16 cellular contexts compared by ENCODE assay signal in the genomic region with DNA sequence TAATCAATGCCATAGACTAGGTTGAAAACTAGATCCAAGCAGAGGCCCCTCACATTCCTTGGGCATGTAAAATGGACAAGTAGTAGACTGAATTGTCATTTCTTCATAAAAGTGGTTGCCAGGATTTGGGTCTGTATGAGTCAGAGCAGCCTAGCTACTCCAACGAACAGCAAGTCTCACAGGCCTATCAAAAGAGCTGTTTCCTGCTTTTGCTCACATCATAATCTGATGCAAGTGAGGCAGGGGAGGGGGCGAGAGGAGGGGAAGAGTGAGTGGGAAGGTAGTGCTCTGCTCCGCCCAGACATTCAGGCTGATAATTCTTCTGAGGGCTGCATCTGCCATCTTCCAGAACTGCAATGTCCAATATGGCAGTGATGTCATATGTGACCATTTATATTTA.
A peak's percentile ranks its signal among the peaks of the same experiment; 100 is the strongest.
DNase-seq lines count a peak whose midpoint lies in the region; ATAC-seq, FAIRE-seq and TF ChIP-seq lines count a peak whose summit lies in the region.
"Had no signal": no experiment of that assay in that cellular context is flagged by ENCODE, and none has a peak within 500 bp of the region (broad histone marks: within the 10 kb centered on the region; RNA-seq: fewer than 3 reads in every experiment).

No MANE protein-coding gene starts in this region.

- intact Hi-C loops in colonic mucosa (cut with DNase I): no loop called here

- H3K4me2 ChIP-seq in fibroblast of lung (ENCODE audit: extremely low read depth, insufficient read depth, low read length): no peak overlapping the region

- DNase-seq in activated T-cell treated with anti-CD3 and anti-CD28 coated beads, Interleukin-2, amount 50 U/mL, for 72 hours: peak; percentile 4 to 8
- DNase-seq in activated T-cell treated with anti-CD3 and anti-CD28 coated beads for 4 hours (no peak), RCC 7860 (ENCODE audit: low spot score) (peak; percentile 43), fibroblast of lung (ENCODE audit: low read depth in 2 of 2) (peak; percentile 72 to 86), stromal cell of bone marrow (ENCODE audit: low read depth) (peak; percentile 32), KBM-7 (no peak), colonic mucosa (no peak)
- no peak for DNase-seq in natural killer cell treated with Interleukin-12 subunit alpha and Interleukin-12 subunit beta and Interleukin-15 and Interleukin-18, amount 100 ng/mL, for 72 hours (ENCODE audit: low spot score)
- DNase-seq: activated naive CD4-positive, alpha-beta T cell treated with anti-CD3 and anti-CD28 coated beads, Interleukin-2, amount 10 ng/mL, durations not matched to agents 7 days and 5 days; erythroblast; MV-4-11 had no signal

- no peaks in the 10 kb centered on the region for H3K36me3 Mint-ChIP-seq in activated T-cell treated with anti-CD3 and anti-CD28 coated beads, Interleukin-2, amount 50 U/mL, for 72 hours (ENCODE audit: insufficient read depth in 2 of 2)
- H3K36me3 Mint-ChIP-seq in natural killer cell treated with Interleukin-12 subunit alpha and Interleukin-12 subunit beta and Interleukin-15 and Interleukin-18, amount 100 ng/mL, for 72 hours: no peaks in the 10 kb centered on the region
- H3K36me3 Mint-ChIP-seq: activated naive CD4-positive, alpha-beta T cell treated with anti-CD3 and anti-CD28 coated beads, Interleukin-2, amount 10 ng/mL, durations not matched to agents 7 days and 5 days had no signal

- H3K4me1 ChIP-seq in fibroblast of lung (ENCODE audit: control insufficient read depth, extremely low read depth, insufficient read depth, low read length) (no peaks in the 10 kb centered on the region), colonic mucosa (no peaks in the 10 kb centered on the region)

- H3K4me1 Mint-ChIP-seq in activated T-cell treated with anti-CD3 and anti-CD28 coated beads, Interleukin-2, amount 50 U/mL, for 72 hours (ENCODE audit: low read depth): no peaks in the 10 kb centered on the region
- H3K4me1 Mint-ChIP-seq in natural killer cell treated with Interleukin-12 subunit alpha and Interleukin-12 subunit beta and Interleukin-15 and Interleukin-18, amount 100 ng/mL, for 72 hours (ENCODE audit: low read depth in 2 of 2): no peaks in the 10 kb centered on the region
- H3K4me1 Mint-ChIP-seq: activated naive CD4-positive, alpha-beta T cell treated with anti-CD3 and anti-CD28 coated beads, Interleukin-2, amount 10 ng/mL, durations not matched to agents 7 days and 5 days had no signal

- H2AFZ ChIP-seq in fibroblast of lung (ENCODE audit: low read length): no peak overlapping the region

- in situ Hi-C loops in KBM-7 (cut with MboI; ENCODE audit: low pct_unique_long_range_greater_than_20kb, low sequenced_read_pairs): no loop called here

- H3K9me3 ChIP-seq in fibroblast of lung (ENCODE audit: control insufficient read depth, insufficient read depth, low read depth, low read length) (no peaks in the 10 kb centered on the region), colonic mucosa (no peaks in the 10 kb centered on the region)
- H3K9me3 ChIP-seq: neutrophil had no signal

- H3K27ac Mint-ChIP-seq in activated T-cell treated with anti-CD3 and anti-CD28 coated beads, Interleukin-2, amount 50 U/mL, for 72 hours: no peak overlapping the region
- no peak overlapping the region for H3K27ac Mint-ChIP-seq in natural killer cell treated with Interleukin-12 subunit alpha and Interleukin-12 subunit beta and Interleukin-15 and Interleukin-18, amount 100 ng/mL, for 72 hours
- H3K27ac Mint-ChIP-seq: activated naive CD4-positive, alpha-beta T cell treated with anti-CD3 and anti-CD28 coated beads, Interleukin-2, amount 10 ng/mL, durations not matched to agents 7 days and 5 days had no signal

- no peaks in the 10 kb centered on the region for H3K9me3 Mint-ChIP-seq in activated T-cell treated with anti-CD3 and anti-CD28 coated beads, Interleukin-2, amount 50 U/mL, for 72 hours
- H3K9me3 Mint-ChIP-seq in natural killer cell treated with Interleukin-12 subunit alpha and Interleukin-12 subunit beta and Interleukin-15 and Interleukin-18, amount 100 ng/mL, for 72 hours: no peaks in the 10 kb centered on the region
- H3K9me3 Mint-ChIP-seq: activated naive CD4-positive, alpha-beta T cell treated with anti-CD3 and anti-CD28 coated beads, Interleukin-2, amount 10 ng/mL, durations not matched to agents 7 days and 5 days had no signal

- no peaks in the 10 kb centered on the region for H3K27me3 ChIP-seq in fibroblast of lung (ENCODE audit: control insufficient read depth, insufficient read depth, low read length)
- H3K27me3 ChIP-seq in colonic mucosa: no peaks in the 10 kb centered on the region

- H3K27ac ChIP-seq in fibroblast of lung (ENCODE audit: insufficient read depth, low read length): no peak overlapping the region
- no peak overlapping the region for H3K27ac ChIP-seq in colonic mucosa
- H3K27ac ChIP-seq: neutrophil, skin epidermis, VCaP had no signal

- ATAC-seq in activated T-cell treated with anti-CD3 and anti-CD28 coated beads, Interleukin-2, amount 50 U/mL, for 72 hours (replicated peaks in 1 of 2): peak; percentile 60 to 79
- ATAC-seq in natural killer cell treated with Interleukin-12 subunit alpha and Interleukin-12 subunit beta and Interleukin-15 and Interleukin-18, amount 100 ng/mL, for 72 hours: no peak

- no peaks in the 10 kb centered on the region for H3K79me2 ChIP-seq in fibroblast of lung (ENCODE audit: control insufficient read depth, insufficient read depth, low read length)

- FAIRE-seq in RCC 7860 (lab: Jason Lieb, UNC): no peak
- FAIRE-seq: A204.1 had no signal

- H3K4me3 Mint-ChIP-seq in activated T-cell treated with anti-CD3 and anti-CD28 coated beads, Interleukin-2, amount 50 U/mL, for 72 hours: no peak overlapping the region
- no peak overlapping the region for H3K4me3 Mint-ChIP-seq in natural killer cell treated with Interleukin-12 subunit alpha and Interleukin-12 subunit beta and Interleukin-15 and Interleukin-18, amount 100 ng/mL, for 72 hours
- H3K4me3 Mint-ChIP-seq: activated naive CD4-positive, alpha-beta T cell treated with anti-CD3 and anti-CD28 coated beads, Interleukin-2, amount 10 ng/mL, durations not matched to agents 7 days and 5 days had no signal

- TF ChIP-seq CTCF in fibroblast of lung (conservative IDR thresholded peaks at IDR 0.05 in 1 of 2, IDR thresholded peaks at IDR 0.05 in 1 of 2; ENCODE audit: low read depth in 1 of 2, low read length in 2 of 2): no peak
- no peak for TF ChIP-seq CTCF in colonic mucosa (IDR thresholded peaks at IDR 0.05)

- peaks cover 28% of the 10 kb centered on the region for H3K27me3 Mint-ChIP-seq in activated T-cell treated with anti-CD3 and anti-CD28 coated beads, Interleukin-2, amount 50 U/mL, for 72 hours (ENCODE audit: low read depth)
- H3K27me3 Mint-ChIP-seq in natural killer cell treated with Interleukin-12 subunit alpha and Interleukin-12 subunit beta and Interleukin-15 and Interleukin-18, amount 100 ng/mL, for 72 hours: peaks cover 5 to 9% of the 10 kb centered on the region in 2 donors

- H3K4me3 ChIP-seq in fibroblast of lung (replicated peaks in 1 of 4; ENCODE audit: control extremely low read depth in 1 of 4, insufficient read depth in 1 of 4, low read depth in 3 of 4, low read length in 4 of 4) (no peak overlapping the region), colonic mucosa (no peak overlapping the region)
- H3K4me3 ChIP-seq: lung, skin epidermis had no signal

- H3K36me3 ChIP-seq in fibroblast of lung (ENCODE audit: control insufficient read depth, insufficient read depth, low read length): no peaks in the 10 kb centered on the region
- no peaks in the 10 kb centered on the region for H3K36me3 ChIP-seq in colonic mucosa
- H3K36me3 ChIP-seq: neutrophil had no signal

- H3K9ac ChIP-seq in fibroblast of lung (ENCODE audit: insufficient read depth, low read length): no peak overlapping the region
- H3K9ac ChIP-seq in colonic mucosa (ENCODE audit: low read depth in 2 of 2, low read length in 2 of 2): no peak overlapping the region

- no peaks in the 10 kb centered on the region for H4K20me1 ChIP-seq in fibroblast of lung (ENCODE audit: control insufficient read depth, extremely low read depth, insufficient read depth, low read length)

Comparison
In these comparisons a context has a peak if more than half of its experiments do, and no peak if none do; other contexts are left out.
1. DNase-seq: peak in activated T-cell treated with anti-CD3 and anti-CD28 coated beads, Interleukin-2, amount 50 U/mL, for 72 hours (2 of 2), RCC 7860 (single experiment), fibroblast of lung (2 of 2) and stromal cell of bone marrow (single experiment); none in activated T-cell treated with anti-CD3 and anti-CD28 coated beads for 4 hours (single experiment), KBM-7 (single experiment), natural killer cell treated with Interleukin-12 subunit alpha and Interleukin-12 subunit beta and Interleukin-15 and Interleukin-18, amount 100 ng/mL, for 72 hours (single experiment) and colonic mucosa (single experiment).
2. ATAC-seq: peak in activated T-cell treated with anti-CD3 and anti-CD28 coated beads, Interleukin-2, amount 50 U/mL, for 72 hours (2 of 2); none in natural killer cell treated with Interleukin-12 subunit alpha and Interleukin-12 subunit beta and Interleukin-15 and Interleukin-18, amount 100 ng/mL, for 72 hours (0 of 2).